In the genomic region with DNA sequence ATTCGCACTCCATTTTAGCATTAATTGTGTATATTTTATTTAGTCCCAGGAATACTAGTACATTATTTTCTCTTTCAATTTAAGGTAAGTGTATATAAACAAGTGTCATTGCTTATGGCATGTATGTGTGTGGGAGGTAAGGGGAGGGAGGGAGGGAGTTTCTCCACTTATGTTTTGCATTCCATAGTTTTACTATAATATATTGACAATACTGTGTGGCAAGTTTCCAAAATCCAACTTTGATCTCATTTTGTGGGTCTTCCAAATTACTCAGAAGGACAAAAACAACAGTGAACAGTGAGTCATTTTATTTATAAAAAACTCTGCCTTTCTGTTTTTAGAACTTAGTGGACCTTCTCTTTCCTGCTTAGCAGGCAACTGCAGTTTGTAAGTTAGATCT, we compare ENCODE assay signal across 22 cellular contexts.
DNase-seq lines count a peak whose midpoint lies in the region; ATAC-seq and TF ChIP-seq lines count a peak whose summit lies in the region.
"Had no signal": no experiment of that assay in that cellular context is flagged by ENCODE, and none has a peak within 500 bp of the region (broad histone marks: within the 10 kb centered on the region; RNA-seq: fewer than 3 reads in every experiment).

No MANE protein-coding gene starts in this region.

- H3F3A ChIP-seq in PC-3 (ENCODE audit: low read length, unreplicated experiment), result no peaks in the 10 kb centered on the region
- H3F3A ChIP-seq in PC-9 (ENCODE audit: insufficient read depth, low read depth), result no peaks in the 10 kb centered on the region
- no peaks in the 10 kb centered on the region for H3F3A ChIP-seq in smooth muscle cell (ENCODE audit: low read depth)

- H3K9me3 ChIP-seq in PC-3 (ENCODE audit: low read length), result no peaks in the 10 kb centered on the region
- 0 out of 2 replicates have a peak, but pooled peaks cover 4% of the 10 kb centered on the region for H3K9me3 ChIP-seq in PC-9 (ENCODE audit: insufficient read depth, low read depth)
- no peaks in the 10 kb centered on the region for H3K9me3 ChIP-seq in smooth muscle cell (replicated peaks; ENCODE audit: low read depth)
- H3K9me3 ChIP-seq: right atrium auricular region had no signal

- CTCF ChIA-PET in PC-3 (lab: Charles Lee) (no interaction called here), PC-9 (lab: Charles Lee) (no interaction called here)

- H2AFZ ChIP-seq in PC-3 (ENCODE audit: low read length), result no peak overlapping the region
- no peak overlapping the region for H2AFZ ChIP-seq in PC-9
- no peak overlapping the region for H2AFZ ChIP-seq in smooth muscle cell (ENCODE audit: low read depth)

- H3K4me3 ChIP-seq in PC-3 (ENCODE audit: low read length) (no peak overlapping the region), PC-9 (no peak overlapping the region), smooth muscle cell (no peak overlapping the region)
- H3K4me3 ChIP-seq: right atrium auricular region had no signal

- WGBS in smooth muscle cell (ENCODE audit: low lambda C conversion rate), result 88% methylated on average over 1 of the region's 1 CpG

- H4K20me1 ChIP-seq in PC-3 (ENCODE audit: low read length), result no peaks in the 10 kb centered on the region
- no peaks in the 10 kb centered on the region for H4K20me1 ChIP-seq in PC-9 (ENCODE audit: insufficient read depth)
- no peaks in the 10 kb centered on the region for H4K20me1 ChIP-seq in smooth muscle cell (ENCODE audit: low read depth)

- no peak overlapping the region for H3K4me2 ChIP-seq in PC-3 (ENCODE audit: low read length)
- H3K4me2 ChIP-seq in PC-9, result no peak overlapping the region
- no peak overlapping the region for H3K4me2 ChIP-seq in smooth muscle cell

- H3K9me2 ChIP-seq in PC-3 (replicated peaks; ENCODE audit: low read length) (no peaks in the 10 kb centered on the region), PC-9 (ENCODE audit: insufficient read depth) (no peaks in the 10 kb centered on the region)

- peak; percentile 77 for DNase-seq in PC-3
- peak; percentile 24 for DNase-seq in dedifferentiated amniotic fluid mesenchymal stem cell (ENCODE audit: extremely low spot score)
- peak; percentile 11 for DNase-seq in iris pigment epithelial cell (ENCODE audit: low read depth)
- no peak for DNase-seq in PC-9
- no peak for DNase-seq in smooth muscle cell (lab: John Stamatoyannopoulos, UW; ENCODE audit: unreplicated experiment)
- no peak for DNase-seq in NCI-H446 treated with DMSO at 0.1 percent for 48 hours (lab: John Stamatoyannopoulos, UW)
- DNase-seq: activated CD4-positive, alpha-beta T cell treated with anti-CD3 and anti-CD28 coated beads, Interleukin-2, amount 10 ng/mL, durations not matched to agents 7 days and 5 days; activated CD8-positive, alpha-beta memory T cell treated with anti-CD3 and anti-CD28 coated beads, Interleukin-2, amount 10 ng/mL, durations not matched to agents 7 days and 5 days; activated naive CD4-positive, alpha-beta T cell treated with anti-CD3 and anti-CD28 coated beads, Interleukin-2, amount 10 ng/mL, durations not matched to agents 7 days and 5 days; anterior cingulate cortex; CD4-positive, CD25-positive, alpha-beta regulatory T cell; erythroblast; IMR-90; naive thymus-derived CD8-positive, alpha-beta T cell; NCI-H1092 treated with DMSO at 0.1 percent for 48 hours; NCI-H2029; NCI-H2227 treated with DMSO at 0.1 percent for 48 hours; stimulated activated naive CD8-positive, alpha-beta T cell treated with anti-CD3 and anti-CD28 coated beads, Interleukin-15, Interleukin-2, amounts not matched to agents 100 U/mL and 50 U/mL, for 24 hours had no signal

- H3K9ac ChIP-seq in PC-3 (ENCODE audit: low read length) (no peak overlapping the region), smooth muscle cell (ENCODE audit: low read depth) (no peak overlapping the region)

- ATAC-seq in PC-3 (peak; percentile 69), HG03097 (IDR thresholded peaks at IDR 0.05; ENCODE audit: low FRiP score, unreplicated experiment) (no peak)
- ATAC-seq: activated CD8-positive, alpha-beta memory T cell treated with anti-CD3 and anti-CD28 coated beads, Interleukin-2, amount 10 ng/mL, durations not matched to agents 7 days and 5 days; naive thymus-derived CD8-positive, alpha-beta T cell; Right ventricle myocardium inferior; stimulated activated naive CD8-positive, alpha-beta T cell treated with anti-CD3 and anti-CD28 coated beads, Interleukin-15, Interleukin-2, amounts not matched to agents 100 U/mL and 50 U/mL, for 24 hours had no signal

- H3K27ac ChIP-seq in PC-3 (ENCODE audit: low read length) (no peak overlapping the region), PC-9 (no peak overlapping the region), smooth muscle cell (ENCODE audit: low read depth) (no peak overlapping the region)
- H3K27ac ChIP-seq: HL-60, right atrium auricular region had no signal

- intact Hi-C loops in PC-3 (cut with micrococcal nuclease) (no loop called here), PC-9 (cut with micrococcal nuclease; ENCODE audit: unreplicated experiment) (no loop called here)

- no peak for TF ChIP-seq CTCF in PC-3 (conservative IDR thresholded peaks at IDR 0.05; ENCODE audit: low read depth, low read length)
- TF ChIP-seq CTCF in PC-9 (conservative IDR thresholded peaks at IDR 0.05), result no peak
- no peak for TF ChIP-seq CTCF in smooth muscle cell (IDR thresholded peaks at IDR 0.05; ENCODE audit: borderline replicate concordance, insufficient read depth, poor library complexity, severe bottlenecking)

- no peaks in the 10 kb centered on the region for H3K27me3 ChIP-seq in PC-3 (ENCODE audit: low read length)
- H3K27me3 ChIP-seq in PC-9 (ENCODE audit: insufficient read depth, low read depth), result no peaks in the 10 kb centered on the region
- no peaks in the 10 kb centered on the region for H3K27me3 ChIP-seq in smooth muscle cell (ENCODE audit: low read depth)
- H3K27me3 ChIP-seq: right atrium auricular region had no signal

- POLR2A ChIA-PET in PC-3 (lab: Charles Lee; ENCODE audit: unreplicated experiment), result no interaction called here
- POLR2A ChIA-PET in PC-9 (lab: Charles Lee; ENCODE audit: unreplicated experiment), result no interaction called here

- H3K36me3 ChIP-seq in PC-3 (ENCODE audit: low read depth, low read length) (no peaks in the 10 kb centered on the region), PC-9 (ENCODE audit: low read depth) (no peaks in the 10 kb centered on the region), smooth muscle cell (ENCODE audit: low read depth) (no peaks in the 10 kb centered on the region)
- H3K36me3 ChIP-seq: right atrium auricular region had no signal

- H3K79me2 ChIP-seq in PC-3 (ENCODE audit: low read length) (no peaks in the 10 kb centered on the region), PC-9 (ENCODE audit: low read depth) (no peaks in the 10 kb centered on the region), smooth muscle cell (ENCODE audit: low read depth) (no peaks in the 10 kb centered on the region)

- peaks cover 7% of the 10 kb centered on the region; the same call in 1 of the 2 replicates for H3K4me1 ChIP-seq in PC-3 (ENCODE audit: insufficient read depth, low read length)
- H3K4me1 ChIP-seq in PC-9 (replicated peaks; ENCODE audit: insufficient read depth), result no peaks in the 10 kb centered on the region
- H3K4me1 ChIP-seq in smooth muscle cell (ENCODE audit: low read depth), result no peaks in the 10 kb centered on the region
- H3K4me1 ChIP-seq: right atrium auricular region had no signal

- no TSS peak for BruUV-seq in PC-3 (replicated peaks; lab: Mats Ljungman, UMichigan)
- no TSS peak for BruUV-seq in PC-9 (replicated peaks; lab: Mats Ljungman, UMichigan)

Comparison
In these comparisons a context has a peak if more than half of its experiments do, and no peak if none do; other contexts are left out.
1. DNase-seq: peak in PC-3 (single experiment), dedifferentiated amniotic fluid mesenchymal stem cell (single experiment) and iris pigment epithelial cell (single experiment); none in PC-9 (0 of 2), smooth muscle cell (single experiment) and NCI-H446 treated with DMSO at 0.1 percent for 48 hours (single experiment).